In the genomic region with DNA sequence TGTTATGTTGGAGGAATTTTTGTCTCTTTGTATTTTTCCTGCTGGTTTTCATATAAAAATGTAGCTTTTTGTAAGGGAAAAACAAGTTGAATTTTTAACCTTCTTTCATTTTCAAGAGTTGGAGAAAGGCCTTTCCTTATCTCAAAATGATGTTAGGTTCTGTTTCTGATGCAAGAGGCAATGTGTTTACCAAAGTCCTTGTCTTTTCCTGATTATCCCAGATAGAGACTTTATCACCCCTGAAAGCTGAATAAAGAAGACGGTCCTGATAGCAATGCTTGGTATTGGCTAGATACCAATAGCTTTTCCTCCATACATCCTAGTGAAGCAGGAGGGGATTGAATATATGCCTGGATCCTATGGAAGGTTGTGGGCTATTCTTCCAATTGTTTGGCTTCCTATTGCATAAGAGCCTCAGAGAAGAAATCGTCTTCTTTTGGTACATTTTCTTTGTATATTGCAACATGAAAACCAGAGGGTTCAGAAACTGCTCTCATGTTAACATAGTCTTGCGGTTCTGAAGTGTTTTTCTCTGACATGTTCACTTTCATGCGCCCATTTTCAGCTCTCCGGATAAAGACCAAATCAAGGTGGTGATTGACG, we compare ENCODE assay signal across 22 cellular contexts. TPM values are rescaled to one million over a fixed set of nuclear protein-coding genes. Genes with fewer than 3 reads are reported as not detected.
"Had no signal": no experiment of that assay in that cellular context is flagged by ENCODE, and none has a peak within 500 bp of the region (broad histone marks: within the 10 kb centered on the region; RNA-seq: fewer than 3 reads in every experiment).

No MANE protein-coding gene starts in this region.

- H3K4me3 Mint-ChIP-seq: activated B cell treated with CpG ODN at 0.5 μM for 24 hours; activated CD4-positive, alpha-beta T cell treated with anti-CD3 and anti-CD28 coated beads, Interleukin-2, amount 10 ng/mL, durations not matched to agents 24 days and 14 days; activated CD8-positive, alpha-beta T cell treated with anti-CD3 and anti-CD28 coated beads, Interleukin-2, amount 10 ng/mL, durations not matched to agents 7 days and 5 days; activated T-cell treated with anti-CD3 and anti-CD28 coated beads, Interleukin-2, amount 50 U/mL, for 72 hours; natural killer cell had no signal

- H3K4me1 Mint-ChIP-seq: activated B cell treated with CpG ODN at 0.5 μM for 24 hours, natural killer cell had no signal

- H3K27me3 Mint-ChIP-seq: activated B cell treated with CpG ODN at 0.5 μM for 24 hours; activated CD4-positive, alpha-beta T cell treated with anti-CD3 and anti-CD28 coated beads, Interleukin-2, amount 10 ng/mL, durations not matched to agents 24 days and 14 days had no signal

- H3K27me3 ChIP-seq: suprapubic skin had no signal

- H3K4me3 ChIP-seq: suprapubic skin had no signal

- H3K36me3 Mint-ChIP-seq: activated naive CD4-positive, alpha-beta T cell treated with anti-CD3 and anti-CD28 coated beads, Interleukin-2, amount 50 U/mL, for 72 hours; natural killer cell had no signal

- H3K27ac Mint-ChIP-seq: activated B cell treated with CpG ODN at 0.5 μM for 24 hours; activated CD4-positive, alpha-beta T cell treated with anti-CD3 and anti-CD28 coated beads, Interleukin-2, amount 10 ng/mL, durations not matched to agents 24 days and 14 days; activated CD8-positive, alpha-beta T cell treated with anti-CD3 and anti-CD28 coated beads, Interleukin-2, amount 10 ng/mL, durations not matched to agents 7 days and 5 days; activated naive CD4-positive, alpha-beta T cell treated with anti-CD3 and anti-CD28 coated beads, Interleukin-2, amount 50 U/mL, for 72 hours; activated T-cell treated with anti-CD3 and anti-CD28 coated beads, Interleukin-2, amount 50 U/mL, for 72 hours; natural killer cell had no signal

- H3K36me3 ChIP-seq: suprapubic skin had no signal

- H3K9me3 Mint-ChIP-seq: activated B cell treated with CpG ODN at 0.5 μM for 24 hours; activated CD4-positive, alpha-beta T cell treated with anti-CD3 and anti-CD28 coated beads, Interleukin-2, amount 10 ng/mL, durations not matched to agents 24 days and 14 days; activated naive CD4-positive, alpha-beta T cell treated with anti-CD3 and anti-CD28 coated beads, Interleukin-2, amount 50 U/mL, for 72 hours; activated T-cell treated with anti-CD3 and anti-CD28 coated beads, Interleukin-2, amount 50 U/mL, for 72 hours; natural killer cell had no signal

- DNase-seq: activated B cell treated with CpG ODN at 0.5 μM for 24 hours; activated CD4-positive, alpha-beta T cell treated with anti-CD3 and anti-CD28 coated beads, Interleukin-2, amount 10 ng/mL, durations not matched to agents 24 days and 14 days; activated CD8-positive, alpha-beta memory T cell treated with anti-CD3 and anti-CD28 coated beads, Interleukin-2, amount 50 U/mL, for 4 hours; activated CD8-positive, alpha-beta T cell treated with anti-CD3 and anti-CD28 coated beads, Interleukin-2, amount 10 ng/mL, durations not matched to agents 7 days and 5 days; activated gamma-delta T cell; activated T-cell treated with anti-CD3 and anti-CD28 coated beads, Interleukin-2, amount 50 U/mL, for 72 hours; amniotic stem cell; caudate nucleus; kidney glomerular epithelial cell; left ventricle myocardium superior; mesenchymal stem cell; natural killer cell; nucleus accumbens; stimulated activated CD4-positive, alpha-beta T cell treated with anti-CD3 and anti-CD28 coated beads, Interleukin-15, amount 100 ng/mL, for 24 hours; stimulated activated CD4-positive, alpha-beta T cell treated with anti-CD3 and anti-CD28 coated beads, Interleukin-4, amount 100 ng/mL, for 1 hour; stimulated activated naive CD4-positive, alpha-beta T cell had no signal

- H3K27ac ChIP-seq: suprapubic skin had no signal

- H3K9me3 ChIP-seq: suprapubic skin had no signal

RNA-seq across cellular contexts. Expression of a gene that starts 5.4 kb away (rescaled TPM):
- total RNA-seq: esophagus mucosa, fibroblast of villous mesenchyme, glomerular endothelial cell, skeletal muscle tissue had no signal
